ENCODE assay signal across 9 cellular contexts in genomic region chr5:170267431-170268152, GRCh38. TPM values are rescaled to one million over a fixed set of nuclear protein-coding genes. Genes with fewer than 3 reads are reported as not detected.
DNase-seq lines count a peak whose midpoint lies in the region; ATAC-seq, FAIRE-seq and TF ChIP-seq lines count a peak whose summit lies in the region.
"Had no signal": no experiment of that assay in that cellular context is flagged by ENCODE, and none has a peak within 500 bp of the region (broad histone marks: within the 10 kb centered on the region; RNA-seq: fewer than 3 reads in every experiment).

No MANE protein-coding gene starts in this region.

- H3K36me3 Mint-ChIP-seq in activated T-helper 17 cell treated with anti-CD3 and anti-CD28 coated beads, Interleukin-2, amount 50 U/mL, for 72 hours (ENCODE audit: low read depth): peaks cover 100% of the 10 kb centered on the region

- H3K27me3 ChIP-seq in pancreas (peaks cover 0 to 9% (median 0%) of the 10 kb centered on the region in 4 donors), tibial artery (peaks cover 0 to 17% of the 10 kb centered on the region in 2 donors)

- in situ Hi-C loops in Caki2 (cut with HindIII; ENCODE audit: low pct_unique_long_range_greater_than_20kb, low sequenced_read_pairs): no loop called here

- H3K36me3 ChIP-seq in pancreas (no peaks in the 10 kb centered on the region), tibial artery (no peaks in the 10 kb centered on the region)

- H3K9me3 ChIP-seq in pancreas (no peaks in the 10 kb centered on the region), tibial artery (no peaks in the 10 kb centered on the region)

- H3K4me3 ChIP-seq in fibroblast of villous mesenchyme (ENCODE audit: low read depth, low read length) (no peak overlapping the region), pancreas (no peak overlapping the region), tibial artery (peak overlapping the region in 1 of 2 donors; percentile 41)

- H3K27ac Mint-ChIP-seq in activated T-helper 17 cell treated with anti-CD3 and anti-CD28 coated beads, Interleukin-2, amount 50 U/mL, for 72 hours: peak overlapping the region; percentile 84

- DNase-seq in Caki2 (ENCODE audit: low read depth): peak; percentile 56
- peak in 73 of 76 experiments; percentile 16 to 85 (median 68) for DNase-seq in HUDEP-2 (lab: John Stamatoyannopoulos, UW; ENCODE audit: unreplicated experiment in 76 of 76)
- DNase-seq in RCC 7860 (ENCODE audit: low spot score): peak; percentile 47
- peak; percentile 69 for DNase-seq in fibroblast of villous mesenchyme (ENCODE audit: low read depth)
- peak in 5 of 6 donors; percentile 40 to 80 (median 57) for DNase-seq in pancreas
- DNase-seq in tibial artery: peak; percentile 77 to 86

- FAIRE-seq in RCC 7860 (lab: Jason Lieb, UNC) (no peak), pancreas (lab: Jason Lieb, UNC) (no peak)

- H3K27ac ChIP-seq in pancreas (no peak overlapping the region), tibial artery (peak overlapping the region in 1 of 2 donors; percentile 14)
- H3K27ac ChIP-seq: epithelial cell of prostate had no signal

- H3K4me1 ChIP-seq in pancreas (peaks cover 0 to 7% (median 0%) of the 10 kb centered on the region in 3 donors), tibial artery (peaks cover 0 to 7% (median 3%) of the 10 kb centered on the region in 4 donors)

- ATAC-seq in GM21367 (IDR thresholded peaks at IDR 0.05; ENCODE audit: unreplicated experiment): peak; percentile 85
- peak; percentile 19 for ATAC-seq in activated T-helper 17 cell treated with anti-CD3 and anti-CD28 coated beads, Interleukin-2, amount 50 U/mL, for 72 hours (replicated peaks)
- ATAC-seq in pancreas: peak in 3 of 4 donors; percentile 80 to 84 (median 80)

- intact Hi-C loops in pancreas (cut with DNase I): no loop called here
- intact Hi-C loops in tibial artery (cut with DNase I; ENCODE audit: low total_unique reads): loop anchor here (2.0 kb wide), 1 partner anchor 153 kb away; no protein-coding TSS in a partner anchor

- peaks cover 71% of the 10 kb centered on the region for H3K4me1 Mint-ChIP-seq in activated T-helper 17 cell treated with anti-CD3 and anti-CD28 coated beads, Interleukin-2, amount 50 U/mL, for 72 hours

- peak overlapping the region; percentile 70 for H3K4me3 Mint-ChIP-seq in activated T-helper 17 cell treated with anti-CD3 and anti-CD28 coated beads, Interleukin-2, amount 50 U/mL, for 72 hours

- WGBS in pancreas, 2 donors: 16 to 18% methylated on average over 16 of the region's 16 CpGs

- TF ChIP-seq CTCF in fibroblast of villous mesenchyme (IDR thresholded peaks at IDR 0.05; ENCODE audit: insufficient read depth, low read depth, low read length) (peak; percentile 90), pancreas (IDR thresholded peaks at IDR 0.05) (peak; percentile 72 to 81 (median 76)), tibial artery (IDR thresholded peaks at IDR 0.05) (peak; percentile 83 to 87)

- H3K9me3 Mint-ChIP-seq in activated T-helper 17 cell treated with anti-CD3 and anti-CD28 coated beads, Interleukin-2, amount 50 U/mL, for 72 hours: no peaks in the 10 kb centered on the region

- no peaks in the 10 kb centered on the region for H3K27me3 Mint-ChIP-seq in activated T-helper 17 cell treated with anti-CD3 and anti-CD28 coated beads, Interleukin-2, amount 50 U/mL, for 72 hours

RNA-seq across cellular contexts. Expression of gene LCP2, which starts 30.0 kb away (rescaled TPM):
- total RNA-seq in Caki2 (2014; rRNA removed; shearing (Covaris generic); ENCODE audit: low replicate concordance): not detected in 2 replicates
- 100 to 1,000 TPM; 202 to 204 TPM for total RNA-seq in activated T-helper 17 cell treated with anti-CD3 and anti-CD28 coated beads, Interleukin-2, amount 50 U/mL, for 72 hours
- total RNA-seq in fibroblast of villous mesenchyme: not detected in 2 replicates
- 10 to 100 TPM in 2 of 6 donors, 1 to 10 TPM in 4; 2.0 to 22.0 (median 4.9) TPM for total RNA-seq in pancreas
- polyA plus RNA-seq in pancreas: 1 to 10 TPM; 1.9 to 2.6 TPM

RNA-seq across cellular contexts. Expression of gene C5orf58, which starts 34.8 kb away (rescaled TPM):
- total RNA-seq in Caki2 (2014; rRNA removed; shearing (Covaris generic); ENCODE audit: low replicate concordance): not detected in 2 replicates
- total RNA-seq in activated T-helper 17 cell treated with anti-CD3 and anti-CD28 coated beads, Interleukin-2, amount 50 U/mL, for 72 hours: not detected
- total RNA-seq in fibroblast of villous mesenchyme: not detected in 2 replicates
- total RNA-seq in pancreas: not detected
- under 1 TPM in 1 of 2 donors, not detected in 1; 0.21 TPM for polyA plus RNA-seq in pancreas

Comparison
In these comparisons a context has a peak if more than half of its experiments do, and no peak if none do; other contexts are left out.
1. ATAC-seq: peak in every context shown above with its lines; median percentile 85 in GM21367; 80 in pancreas; 19 in activated T-helper 17 cell treated with anti-CD3 and anti-CD28 coated beads, Interleukin-2, amount 50 U/mL, for 72 hours.
2. RNA of gene LCP2, which starts 30.0 kb away (total RNA-seq): 202 to 204 TPM in activated T-helper 17 cell treated with anti-CD3 and anti-CD28 coated beads, Interleukin-2, amount 50 U/mL, for 72 hours; 2.0 to 22.0 TPM in pancreas, not detected in Caki2 and not detected in fibroblast of villous mesenchyme; every median in the first group is over 4 times any median in the second.
3. Peak in every context shown above with its lines, with median percentiles within 50 percentile points of each other: DNase-seq and CTCF ChIP-seq.